Comparison of ENCODE assay signal across 27 cellular contexts in genomic region chr12:21265932-21266331, GRCh38.
DNase-seq lines count a peak whose midpoint lies in the region; ATAC-seq and TF ChIP-seq lines count a peak whose summit lies in the region.
"Had no signal": no experiment of that assay in that cellular context is flagged by ENCODE, and none has a peak within 500 bp of the region (broad histone marks: within the 10 kb centered on the region; RNA-seq: fewer than 3 reads in every experiment).

No MANE protein-coding gene starts in this region.

- intact Hi-C loops in sciatic nerve (cut with DNase I), result no loop called here

- no peak overlapping the region for H3K4me3 ChIP-seq in HL-60 (replicated peaks; ENCODE audit: insufficient read depth, low read length)
- H3K4me3 ChIP-seq: SK-N-MC had no signal

- TF ChIP-seq CTCF in HL-60 (IDR thresholded peaks at IDR 0.05; ENCODE audit: insufficient read depth, low read length), result no peak
- no peak for TF ChIP-seq CTCF in mesothelial cell of epicardium (IDR thresholded peaks at IDR 0.05; ENCODE audit: unreplicated experiment)

- peak; percentile 13 for ATAC-seq in sciatic nerve
- ATAC-seq: HepG2, Panc1, T-helper 17 cell had no signal

- DNase-seq in HL-60 (ENCODE audit: low read depth in 1 of 2, low spot score in 1 of 2) (peak; percentile 4 to 35), MV-4-11 (lab: John Stamatoyannopoulos, UW) (peak; percentile 7), SIG-M5 (lab: John Stamatoyannopoulos, UW) (peak; percentile 8), sciatic nerve (ENCODE audit: low spot score) (no peak), mesothelial cell of epicardium (ENCODE audit: low spot score in 2 of 2, unreplicated experiment in 2 of 2) (no peak), GM19240 (ENCODE audit: insufficient read length, low spot score) (no peak)
- DNase-seq in stimulated activated CD4-positive, alpha-beta T cell treated with anti-CD3 and anti-CD28 coated beads, Interleukin-15, amount 100 ng/mL, for 24 hours, result no peak
- DNase-seq: BE2C; CD8-positive, alpha-beta memory T cell; DMS 273 treated with DMSO at 0.1 percent for 48 hours; DMS79; GDM1; HCEC 1CT; Karpas-422; NCI-H1092; NCI-H1417 treated with DMSO at 0.1 percent for 48 hours; NCI-H1694 treated with DMSO at 0.1 percent for 48 hours; NCI-H2171 treated with DMSO at 0.1 percent for 48 hours; NCI-H345; NCI-H510A treated with DMSO at 0.1 percent for 48 hours; SHP77; T-helper 17 cell had no signal

- H3K36me3 Mint-ChIP-seq in mesothelial cell of epicardium, result peaks cover 2% of the 10 kb centered on the region
- H3K36me3 Mint-ChIP-seq: CD14-positive monocyte; CD8-positive, alpha-beta memory T cell had no signal

- H3K9me3 Mint-ChIP-seq in mesothelial cell of epicardium, result peaks cover 20% of the 10 kb centered on the region

- H3K4me3 Mint-ChIP-seq in mesothelial cell of epicardium, result no peak overlapping the region
- H3K4me3 Mint-ChIP-seq: CD14-positive monocyte; CD8-positive, alpha-beta memory T cell; T-helper 17 cell had no signal

- H3K27ac ChIP-seq in HL-60 (replicated peaks), result no peak overlapping the region
- H3K27ac ChIP-seq: RWPE1, SK-N-MC had no signal

- H3K4me1 Mint-ChIP-seq in mesothelial cell of epicardium, result no peaks in the 10 kb centered on the region
- H3K4me1 Mint-ChIP-seq: CD8-positive, alpha-beta memory T cell; T-helper 17 cell had no signal

- H3K27ac Mint-ChIP-seq in mesothelial cell of epicardium, result no peak overlapping the region
- H3K27ac Mint-ChIP-seq: CD14-positive monocyte; CD8-positive, alpha-beta memory T cell; T-helper 17 cell had no signal

- no peaks in the 10 kb centered on the region for H3K27me3 ChIP-seq in HL-60 (ENCODE audit: insufficient read depth, poor library complexity, severe bottlenecking)
- H3K27me3 ChIP-seq: BE2C had no signal

- H3K27me3 Mint-ChIP-seq in mesothelial cell of epicardium (ENCODE audit: low read depth), result no peaks in the 10 kb centered on the region
- H3K27me3 Mint-ChIP-seq: T-helper 17 cell had no signal

Comparison
In these comparisons a context has a peak if more than half of its experiments do, and no peak if none do; other contexts are left out.
1. DNase-seq: peak in HL-60 (2 of 2), MV-4-11 (single experiment) and SIG-M5 (single experiment); none in sciatic nerve (single experiment), mesothelial cell of epicardium (0 of 2), stimulated activated CD4-positive, alpha-beta T cell treated with anti-CD3 and anti-CD28 coated beads, Interleukin-15, amount 100 ng/mL, for 24 hours (single experiment) and GM19240 (single experiment).